11 cellular contexts compared by ENCODE assay signal in the genomic region with DNA sequence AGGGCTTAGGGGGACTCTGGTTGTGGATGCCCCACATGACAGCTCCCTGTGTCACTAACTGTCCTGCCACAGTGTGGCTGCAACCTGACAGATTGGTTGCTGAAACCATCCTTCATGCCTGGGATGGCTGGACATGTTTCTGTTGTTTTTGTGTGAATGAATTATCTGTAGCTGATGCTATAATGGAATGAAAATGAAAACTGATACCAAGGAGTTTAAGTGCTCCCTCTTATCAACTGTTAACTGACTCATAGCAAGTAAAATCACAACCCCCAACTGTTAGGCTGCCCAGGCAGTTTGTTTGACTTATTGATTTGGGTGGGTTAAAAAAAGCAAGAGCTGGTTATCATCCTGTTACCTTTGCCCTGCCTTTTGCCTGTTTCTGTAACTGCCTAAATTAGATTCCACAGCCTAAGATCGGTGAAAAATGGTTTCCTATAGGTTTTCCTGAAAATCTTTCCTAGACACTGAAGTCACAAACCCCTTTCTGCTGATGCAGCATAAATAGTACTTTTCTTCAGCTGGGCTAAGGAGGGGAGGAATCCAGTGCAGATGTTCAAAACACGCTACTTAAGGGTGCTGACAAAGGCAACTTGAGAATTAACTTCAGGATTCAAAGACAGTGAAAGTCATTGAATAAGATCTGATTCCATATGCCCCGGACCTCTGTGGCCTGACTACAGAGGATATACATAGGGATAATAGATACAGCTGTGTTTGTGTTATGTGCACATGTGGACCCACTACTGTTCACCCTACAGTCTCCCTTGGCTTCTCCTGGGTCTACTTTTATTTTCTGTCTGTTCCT. TPM values are rescaled to one million over a fixed set of nuclear protein-coding genes. Genes with fewer than 3 reads are reported as not detected.
A peak's percentile ranks its signal among the peaks of the same experiment; 100 is the strongest.
DNase-seq lines count a peak whose midpoint lies in the region; ATAC-seq and TF ChIP-seq lines count a peak whose summit lies in the region.
"Had no signal": no experiment of that assay in that cellular context is flagged by ENCODE, and none has a peak within 500 bp of the region (broad histone marks: within the 10 kb centered on the region; RNA-seq: fewer than 3 reads in every experiment).

No MANE protein-coding gene starts in this region.

- TF ChIP-seq CTCF in HEK293 (tag by site-specific recombination; IDR thresholded peaks at IDR 0.05): no peak

- H3K36me3 Mint-ChIP-seq in CD8-positive, alpha-beta memory T cell: peaks cover 0 to 42% (median 7%) of the 10 kb centered on the region in 3 donors
- H3K36me3 Mint-ChIP-seq in activated naive CD4-positive, alpha-beta T cell treated with anti-CD3 and anti-CD28 coated beads, Interleukin-2, amount 50 U/mL, for 72 hours: peaks cover 14 to 17% of the 10 kb centered on the region in 2 donors
- peaks cover 5 to 17% (median 8%) of the 10 kb centered on the region in 5 donors for H3K36me3 Mint-ChIP-seq in naive thymus-derived CD4-positive, alpha-beta T cell

- POLR2A ChIA-PET in CD8-positive, alpha-beta memory T cell (lab: Charles Lee): interaction anchor here (1.4 kb wide), 1 partner anchor 9 kb away, joined by 6 read pairs; the partner anchor contains the start of gene FRAT1
- POLR2A ChIA-PET in HEK293 (lab: Yijun Ruan, JAX): interaction anchor here (0.6 to 1.1 kb wide), 4 partner anchors 10 to 40 kb away, joined by 3 to 9 read pairs (median 3); partner anchors contain the start of genes ARHGAP19 and FRAT1
- POLR2A ChIA-PET in naive thymus-derived CD4-positive, alpha-beta T cell (lab: Charles Lee): interaction anchor here (0.8 to 8.3 kb wide), 2 partner anchors 11 to 30 kb away, joined by 3 to 139 read pairs; partner anchors contain the start of gene FRAT1

- CTCF ChIA-PET in CD8-positive, alpha-beta memory T cell (lab: Charles Lee): interaction anchor here (5.7 kb wide), 1 partner anchor 10 kb away, joined by 41 read pairs; the partner anchor contains the start of gene FRAT1
- CTCF ChIA-PET in HEK293 (lab: Yijun Ruan, JAX): interaction anchor here (0.7 to 1.2 kb wide), 4 partner anchors 9 to 533 kb away, joined by 3 to 8 read pairs (median 4); no protein-coding TSS in a partner anchor
- CTCF ChIA-PET in naive thymus-derived CD4-positive, alpha-beta T cell (lab: Charles Lee): interaction anchor here (0.6 to 1.6 kb wide), 2 partner anchors 9 to 15 kb away, joined by 3 to 4 read pairs; partner anchors contain the start of gene FRAT1

- ATAC-seq in activated naive CD4-positive, alpha-beta T cell treated with anti-CD3 and anti-CD28 coated beads, Interleukin-2, amount 50 U/mL, for 72 hours: peak; percentile 53 to 79
- no peak for ATAC-seq in naive thymus-derived CD4-positive, alpha-beta T cell
- ATAC-seq in GM21723 (IDR thresholded peaks at IDR 0.05; ENCODE audit: unreplicated experiment) (no peak), GM18907 (IDR thresholded peaks at IDR 0.05; ENCODE audit: unreplicated experiment) (no peak), HG02938 (IDR thresholded peaks at IDR 0.05; ENCODE audit: unreplicated experiment) (no peak)

- H3K4me1 Mint-ChIP-seq in CD8-positive, alpha-beta memory T cell: peaks cover 42 to 59% (median 57%) of the 10 kb centered on the region in 3 donors
- H3K4me1 Mint-ChIP-seq in naive thymus-derived CD4-positive, alpha-beta T cell: peaks cover 35 to 78% (median 72%) of the 10 kb centered on the region in 7 donors

- H3K27ac ChIP-seq in CD8-positive, alpha-beta memory T cell (ENCODE audit: low read depth, low read length): no peak overlapping the region
- no peak overlapping the region for H3K27ac ChIP-seq in HEK293 (ENCODE audit: extremely low read depth, low read depth, low read length)
- no peak overlapping the region for H3K27ac ChIP-seq in naive thymus-derived CD4-positive, alpha-beta T cell (ENCODE audit: low read depth, low read length)

- intact Hi-C loops in naive thymus-derived CD4-positive, alpha-beta T cell (cut with micrococcal nuclease): no loop called here

- no peaks in the 10 kb centered on the region for H3K36me3 ChIP-seq in CD8-positive, alpha-beta memory T cell (ENCODE audit: insufficient read depth, low read length)
- H3K36me3 ChIP-seq in HEK293 (ENCODE audit: control insufficient read depth in 2 of 2, insufficient read depth in 1 of 2, low read length in 2 of 2): peaks cover 3 to 12% of the 10 kb centered on the region in 2 experiments; a peak in 2 of 3 replicates
- H3K36me3 ChIP-seq in naive thymus-derived CD4-positive, alpha-beta T cell (ENCODE audit: control insufficient read depth in 2 of 3, insufficient read depth in 3 of 3, low read length in 3 of 3): peaks cover 0 to 9% (median 0%) of the 10 kb centered on the region in 3 experiments

- H3K27ac Mint-ChIP-seq in CD8-positive, alpha-beta memory T cell: peak overlapping the region in 5 of 8 donors; percentile 5 to 78 (median 37)
- peak overlapping the region; percentile 67 to 75 for H3K27ac Mint-ChIP-seq in activated naive CD4-positive, alpha-beta T cell treated with anti-CD3 and anti-CD28 coated beads, Interleukin-2, amount 50 U/mL, for 72 hours
- peak overlapping the region in 7 of 9 donors; percentile 7 to 78 (median 47) for H3K27ac Mint-ChIP-seq in naive thymus-derived CD4-positive, alpha-beta T cell

- DNase-seq in CD8-positive, alpha-beta memory T cell: no peak
- DNase-seq in activated naive CD4-positive, alpha-beta T cell treated with anti-CD3 and anti-CD28 coated beads, Interleukin-2, amount 50 U/mL, for 72 hours (ENCODE audit: low spot score in 2 of 2): no peak
- no peak for DNase-seq in naive thymus-derived CD4-positive, alpha-beta T cell
- DNase-seq in NK-92 treated with Interleukin-12 subunit alpha and Interleukin-12 subunit beta, amount 100 ng/mL, for 24 hours (lab: John Stamatoyannopoulos, UW): no peak
- DNase-seq: activated gamma-delta T cell, NCI-H1694 had no signal

- peak overlapping the region in 1 of 7 donors; percentile 11 for H3K4me3 Mint-ChIP-seq in CD8-positive, alpha-beta memory T cell
- peak overlapping the region in 1 of 10 donors; percentile 23 for H3K4me3 Mint-ChIP-seq in naive thymus-derived CD4-positive, alpha-beta T cell
- H3K4me3 Mint-ChIP-seq: neural crest cell had no signal

- H3K27me3 Mint-ChIP-seq in CD8-positive, alpha-beta memory T cell: peaks cover 0 to 2% of the 10 kb centered on the region in 2 donors
- H3K27me3 Mint-ChIP-seq in naive thymus-derived CD4-positive, alpha-beta T cell: no peaks in the 10 kb centered on the region

- no peak overlapping the region for H3K4me3 ChIP-seq in CD8-positive, alpha-beta memory T cell (ENCODE audit: low read length)
- H3K4me3 ChIP-seq in HEK293 (ENCODE audit: low read depth, low read length): no peak overlapping the region
- no peak overlapping the region for H3K4me3 ChIP-seq in naive thymus-derived CD4-positive, alpha-beta T cell (ENCODE audit: low read length)

- no peaks in the 10 kb centered on the region for H3K27me3 ChIP-seq in CD8-positive, alpha-beta memory T cell (ENCODE audit: insufficient read depth, low read length, poor library complexity, severe bottlenecking)
- no peaks in the 10 kb centered on the region for H3K27me3 ChIP-seq in naive thymus-derived CD4-positive, alpha-beta T cell (ENCODE audit: control insufficient read depth in 2 of 2, insufficient read depth in 2 of 2, low read length in 2 of 2)

- H3K4me1 ChIP-seq in CD8-positive, alpha-beta memory T cell (ENCODE audit: insufficient read depth, low read length): peaks cover 28% of the 10 kb centered on the region
- peaks cover 10% of the 10 kb centered on the region for H3K4me1 ChIP-seq in HEK293 (ENCODE audit: control insufficient read depth, insufficient read depth, low read length)
- peaks cover 20 to 28% of the 10 kb centered on the region in 2 donors for H3K4me1 ChIP-seq in naive thymus-derived CD4-positive, alpha-beta T cell (ENCODE audit: control insufficient read depth in 2 of 2, insufficient read depth in 2 of 2, low read length in 2 of 2)

- no peaks in the 10 kb centered on the region for H3K9me3 ChIP-seq in CD8-positive, alpha-beta memory T cell (ENCODE audit: low read length)
- no peaks in the 10 kb centered on the region for H3K9me3 ChIP-seq in HEK293 (ENCODE audit: control insufficient read depth, insufficient read depth, low read depth, low read length)
- no peaks in the 10 kb centered on the region for H3K9me3 ChIP-seq in naive thymus-derived CD4-positive, alpha-beta T cell (ENCODE audit: control insufficient read depth in 2 of 3, low read length in 3 of 3)

- peaks cover 0 to 2% (median 0%) of the 10 kb centered on the region in 5 donors for H3K9me3 Mint-ChIP-seq in CD8-positive, alpha-beta memory T cell
- H3K9me3 Mint-ChIP-seq in activated naive CD4-positive, alpha-beta T cell treated with anti-CD3 and anti-CD28 coated beads, Interleukin-2, amount 50 U/mL, for 72 hours: no peaks in the 10 kb centered on the region
- H3K9me3 Mint-ChIP-seq in naive thymus-derived CD4-positive, alpha-beta T cell: no peaks in the 10 kb centered on the region
- H3K9me3 Mint-ChIP-seq: neural crest cell had no signal

RNA-seq across cellular contexts. Expression of gene FRAT2, which starts 5.7 kb away (rescaled TPM):
- 10 to 100 TPM in 1 of 2 experiments, 1 to 10 TPM in 1; 9.8 to 10.4 TPM for total RNA-seq in CD8-positive, alpha-beta memory T cell
- polyA plus RNA-seq in CD8-positive, alpha-beta memory T cell: 18.7 TPM
- total RNA-seq in activated naive CD4-positive, alpha-beta T cell treated with anti-CD3 and anti-CD28 coated beads, Interleukin-2, amount 50 U/mL, for 72 hours: 10 to 100 TPM in 1 of 2 donors, 1 to 10 TPM in 1; 6.9 to 12.5 TPM
- total RNA-seq in naive thymus-derived CD4-positive, alpha-beta T cell: 10 to 100 TPM in 4 of 5 experiments, 1 to 10 TPM in 1; 9.3 to 39.7 (median 29.8) TPM
- 10 to 100 TPM in 1 of 2 donors, 1 to 10 TPM in 1; 9.3 to 16.9 TPM for polyA plus RNA-seq in naive thymus-derived CD4-positive, alpha-beta T cell

RNA-seq across cellular contexts. Expression of gene FRAT1, which starts 9.8 kb away (rescaled TPM):
- total RNA-seq in CD8-positive, alpha-beta memory T cell: 1 to 10 TPM; 4.3 to 4.7 TPM
- polyA plus RNA-seq in CD8-positive, alpha-beta memory T cell: 13.3 TPM
- total RNA-seq in activated naive CD4-positive, alpha-beta T cell treated with anti-CD3 and anti-CD28 coated beads, Interleukin-2, amount 50 U/mL, for 72 hours: 1 to 10 TPM; 2.7 to 4.0 TPM
- total RNA-seq in naive thymus-derived CD4-positive, alpha-beta T cell: 10 to 100 TPM in 4 of 5 experiments, 1 to 10 TPM in 1; 5.3 to 41.0 (median 21.8) TPM
- 10 to 100 TPM in 1 of 2 donors, 1 to 10 TPM in 1; 4.4 to 12.1 TPM for polyA plus RNA-seq in naive thymus-derived CD4-positive, alpha-beta T cell

RNA-seq across cellular contexts. Expression of gene ARHGAP19, which starts 36.4 kb away (rescaled TPM):
- 10 to 100 TPM; 23.3 to 26.5 TPM for total RNA-seq in CD8-positive, alpha-beta memory T cell
- 8.9 TPM for polyA plus RNA-seq in CD8-positive, alpha-beta memory T cell
- total RNA-seq in activated naive CD4-positive, alpha-beta T cell treated with anti-CD3 and anti-CD28 coated beads, Interleukin-2, amount 50 U/mL, for 72 hours: 10 to 100 TPM; 45.4 to 79.5 TPM
- 10 to 100 TPM; 12.8 to 40.1 (median 16.1) TPM for total RNA-seq in naive thymus-derived CD4-positive, alpha-beta T cell
- 1 to 10 TPM; 5.7 to 6.5 TPM for polyA plus RNA-seq in naive thymus-derived CD4-positive, alpha-beta T cell

Comparison
In these comparisons a context has a peak if more than half of its experiments do, and no peak if none do; other contexts are left out.
1. ATAC-seq: peak in activated naive CD4-positive, alpha-beta T cell treated with anti-CD3 and anti-CD28 coated beads, Interleukin-2, amount 50 U/mL, for 72 hours (2 of 2); none in naive thymus-derived CD4-positive, alpha-beta T cell (single experiment), GM21723 (single experiment), GM18907 (single experiment) and HG02938 (single experiment).
2. Peak in every context shown above with its lines, with median percentiles within 50 percentile points of each other: H3K27ac Mint-ChIP-seq.